ENCODE assay signal across 1 cellular context in the genomic region with DNA sequence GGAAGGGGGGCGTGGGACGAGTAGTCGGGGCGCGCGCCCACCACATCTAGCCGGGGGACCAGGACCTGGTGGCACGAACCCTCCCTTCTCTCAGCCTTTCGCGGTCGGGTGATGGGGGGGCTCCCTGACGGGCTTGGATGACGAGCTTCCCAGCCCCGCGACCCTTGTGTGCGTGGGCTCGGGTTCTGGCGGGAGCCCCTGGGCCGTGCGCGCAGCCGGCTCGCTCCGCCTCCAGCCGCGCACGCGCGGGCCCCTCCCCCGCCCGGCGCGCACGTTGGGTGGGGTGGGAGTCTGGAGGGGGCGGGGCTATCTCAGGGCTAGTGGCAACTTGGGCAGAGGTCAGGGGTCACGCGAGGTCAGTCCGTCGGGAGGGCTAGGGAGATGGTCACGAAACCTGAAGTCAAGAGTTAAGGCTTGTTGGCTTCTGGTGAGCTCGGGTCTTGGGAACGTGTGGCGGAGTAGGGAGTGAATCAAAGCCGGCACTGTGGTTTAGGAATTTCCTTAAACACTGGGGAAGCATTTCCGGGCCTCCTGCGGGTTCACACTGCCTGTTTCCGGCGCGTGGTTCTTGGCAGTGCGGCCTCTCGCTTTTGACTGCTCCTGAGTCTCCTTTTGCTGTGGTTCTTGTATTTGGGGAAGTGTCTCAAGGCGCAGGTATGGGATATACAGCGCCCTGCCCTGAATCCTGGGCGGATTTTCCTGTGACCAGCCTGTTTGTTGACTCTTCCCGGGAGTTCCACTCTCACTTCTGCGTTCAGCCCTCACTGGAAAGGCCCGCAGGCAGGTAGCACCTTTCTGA.
TF ChIP-seq lines count a peak whose summit lies in the region.

TSS of gene SRCAP (plus strand) at position 356 of the 799 bp plus-strand sequence. CDS start 1,654 bp downstream, outside the sequence.

TF ChIP-seq in HepG2, 621 proteins besides CTCF, POLR2A, EP300 and RAD21 (continued from another document and continues in another):
- TF ChIP-seq, protein P1, sequence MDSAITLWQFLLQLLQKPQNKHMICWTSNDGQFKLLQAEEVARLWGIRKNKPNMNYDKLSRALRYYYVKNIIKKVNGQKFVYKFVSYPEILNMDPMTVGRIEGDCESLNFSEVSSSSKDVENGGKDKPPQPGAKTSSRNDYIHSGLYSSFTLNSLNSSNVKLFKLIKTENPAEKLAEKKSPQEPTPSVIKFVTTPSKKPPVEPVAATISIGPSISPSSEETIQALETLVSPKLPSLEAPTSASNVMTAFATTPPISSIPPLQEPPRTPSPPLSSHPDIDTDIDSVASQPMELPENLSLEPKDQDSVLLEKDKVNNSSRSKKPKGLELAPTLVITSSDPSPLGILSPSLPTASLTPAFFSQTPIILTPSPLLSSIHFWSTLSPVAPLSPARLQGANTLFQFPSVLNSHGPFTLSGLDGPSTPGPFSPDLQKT (CRISPR knock-in tag; IDR thresholded peaks at IDR 0.05; ENCODE audit: borderline replicate concordance): no peak
- TF ChIP-seq HIC2 (CRISPR knock-in tag; IDR thresholded peaks at IDR 0.05; ENCODE audit: low read depth) (no peak), ZNF850 (CRISPR knock-in tag; conservative IDR thresholded peaks at IDR 0.05) (no peak), ZNF773 (CRISPR knock-in tag; IDR thresholded peaks at IDR 0.05; ENCODE audit: borderline replicate concordance) (0 out of 2 replicates have a peak, but pooled peaks have one; percentile 44), TERF1 (CRISPR knock-in tag; IDR thresholded peaks at IDR 0.05) (no peak), PHF21A (CRISPR knock-in tag; IDR thresholded peaks at IDR 0.05) (peak; percentile 72), ZNF496 (CRISPR knock-in tag; IDR thresholded peaks at IDR 0.05; ENCODE audit: insufficient replicate concordance) (no peak), NKX3-1 (CRISPR knock-in tag; IDR thresholded peaks at IDR 0.05) (no peak; the same call in 1 of the 2 replicates), DR1 (CRISPR knock-in tag; IDR thresholded peaks at IDR 0.05) (no peak), ZBTB38 (CRISPR knock-in tag; IDR thresholded peaks at IDR 0.05) (no peak; the same call in 1 of the 2 replicates), SOX13 (IDR thresholded peaks at IDR 0.05) (no peak), SOX13 (CRISPR knock-in tag; conservative IDR thresholded peaks at IDR 0.05 in 1 of 2, IDR thresholded peaks at IDR 0.05 in 1 of 2) (no peak), ZNF432 (CRISPR knock-in tag; IDR thresholded peaks at IDR 0.05; ENCODE audit: borderline replicate concordance) (no peak), ZUFSP (CRISPR knock-in tag; IDR thresholded peaks at IDR 0.05; ENCODE audit: borderline replicate concordance) (no peak), ZSCAN25 (CRISPR knock-in tag; IDR thresholded peaks at IDR 0.05) (no peak), ZNF550 (CRISPR knock-in tag; IDR thresholded peaks at IDR 0.05; ENCODE audit: borderline replicate concordance) (no peak; the same call in 1 of the 2 replicates), ZNF841 (CRISPR knock-in tag; IDR thresholded peaks at IDR 0.05; ENCODE audit: borderline replicate concordance) (no peak), TEAD2 (CRISPR knock-in tag; IDR thresholded peaks at IDR 0.05) (no peak), ZIK1 (CRISPR knock-in tag; IDR thresholded peaks at IDR 0.05; ENCODE audit: borderline replicate concordance, low read depth) (no peak), ZFX (CRISPR knock-in tag; IDR thresholded peaks at IDR 0.05; ENCODE audit: low read depth) (peak; percentile 22; the same call in 1 of the 2 replicates), ZNF740 (CRISPR knock-in tag; IDR thresholded peaks at IDR 0.05) (no peak; the same call in 1 of the 2 replicates), FOSL1 (CRISPR knock-in tag; IDR thresholded peaks at IDR 0.05; ENCODE audit: borderline replicate concordance) (no peak), ZBTB44 (CRISPR knock-in tag; IDR thresholded peaks at IDR 0.05) (no peak), SMC3 (IDR thresholded peaks at IDR 0.05; ENCODE audit: low read length) (no peak), ZNF333 (CRISPR knock-in tag; IDR thresholded peaks at IDR 0.05; ENCODE audit: borderline replicate concordance) (peak; percentile 24; the same call in 1 of the 2 replicates), ARNTL (CRISPR knock-in tag; IDR thresholded peaks at IDR 0.05) (peak; percentile 56; the same call in 1 of the 2 replicates)
- TF ChIP-seq, protein P2, sequence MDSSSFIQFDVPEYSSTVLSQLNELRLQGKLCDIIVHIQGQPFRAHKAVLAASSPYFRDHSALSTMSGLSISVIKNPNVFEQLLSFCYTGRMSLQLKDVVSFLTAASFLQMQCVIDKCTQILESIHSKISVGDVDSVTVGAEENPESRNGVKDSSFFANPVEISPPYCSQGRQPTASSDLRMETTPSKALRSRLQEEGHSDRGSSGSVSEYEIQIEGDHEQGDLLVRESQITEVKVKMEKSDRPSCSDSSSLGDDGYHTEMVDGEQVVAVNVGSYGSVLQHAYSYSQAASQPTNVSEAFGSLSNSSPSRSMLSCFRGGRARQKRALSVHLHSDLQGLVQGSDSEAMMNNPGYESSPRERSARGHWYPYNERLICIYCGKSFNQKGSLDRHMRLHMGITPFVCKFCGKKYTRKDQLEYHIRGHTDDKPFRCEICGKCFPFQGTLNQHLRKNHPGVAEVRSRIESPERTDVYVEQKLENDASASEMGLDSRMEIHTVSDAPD (CRISPR knock-in tag; IDR thresholded peaks at IDR 0.05): peak; percentile 7; the same call in 1 of the 2 replicates
- TF ChIP-seq, protein P3, sequence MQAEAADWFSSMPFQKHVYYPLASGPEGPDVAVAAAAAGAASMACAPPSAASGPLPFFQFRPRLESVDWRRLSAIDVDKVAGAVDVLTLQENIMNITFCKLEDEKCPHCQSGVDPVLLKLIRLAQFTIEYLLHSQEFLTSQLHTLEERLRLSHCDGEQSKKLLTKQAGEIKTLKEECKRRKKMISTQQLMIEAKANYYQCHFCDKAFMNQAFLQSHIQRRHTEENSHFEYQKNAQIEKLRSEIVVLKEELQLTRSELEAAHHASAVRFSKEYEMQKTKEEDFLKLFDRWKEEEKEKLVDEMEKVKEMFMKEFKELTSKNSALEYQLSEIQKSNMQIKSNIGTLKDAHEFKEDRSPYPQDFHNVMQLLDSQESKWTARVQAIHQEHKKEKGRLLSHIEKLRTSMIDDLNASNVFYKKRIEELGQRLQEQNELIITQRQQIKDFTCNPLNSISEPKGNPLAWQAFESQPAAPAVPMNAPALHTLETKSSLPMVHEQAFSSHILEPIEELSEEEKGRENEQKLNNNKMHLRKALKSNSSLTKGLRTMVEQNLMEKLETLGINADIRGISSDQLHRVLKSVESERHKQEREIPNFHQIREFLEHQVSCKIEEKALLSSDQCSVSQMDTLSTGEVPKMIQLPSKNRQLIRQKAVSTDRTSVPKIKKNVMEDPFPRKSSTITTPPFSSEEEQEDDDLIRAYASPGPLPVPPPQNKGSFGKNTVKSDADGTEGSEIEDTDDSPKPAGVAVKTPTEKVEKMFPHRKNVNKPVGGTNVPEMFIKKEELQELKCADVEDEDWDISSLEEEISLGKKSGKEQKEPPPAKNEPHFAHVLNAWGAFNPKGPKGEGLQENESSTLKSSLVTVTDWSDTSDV (CRISPR knock-in tag; IDR thresholded peaks at IDR 0.05): peak; percentile 96; the same call in 1 of the 2 replicates
- TF ChIP-seq, protein P4, sequence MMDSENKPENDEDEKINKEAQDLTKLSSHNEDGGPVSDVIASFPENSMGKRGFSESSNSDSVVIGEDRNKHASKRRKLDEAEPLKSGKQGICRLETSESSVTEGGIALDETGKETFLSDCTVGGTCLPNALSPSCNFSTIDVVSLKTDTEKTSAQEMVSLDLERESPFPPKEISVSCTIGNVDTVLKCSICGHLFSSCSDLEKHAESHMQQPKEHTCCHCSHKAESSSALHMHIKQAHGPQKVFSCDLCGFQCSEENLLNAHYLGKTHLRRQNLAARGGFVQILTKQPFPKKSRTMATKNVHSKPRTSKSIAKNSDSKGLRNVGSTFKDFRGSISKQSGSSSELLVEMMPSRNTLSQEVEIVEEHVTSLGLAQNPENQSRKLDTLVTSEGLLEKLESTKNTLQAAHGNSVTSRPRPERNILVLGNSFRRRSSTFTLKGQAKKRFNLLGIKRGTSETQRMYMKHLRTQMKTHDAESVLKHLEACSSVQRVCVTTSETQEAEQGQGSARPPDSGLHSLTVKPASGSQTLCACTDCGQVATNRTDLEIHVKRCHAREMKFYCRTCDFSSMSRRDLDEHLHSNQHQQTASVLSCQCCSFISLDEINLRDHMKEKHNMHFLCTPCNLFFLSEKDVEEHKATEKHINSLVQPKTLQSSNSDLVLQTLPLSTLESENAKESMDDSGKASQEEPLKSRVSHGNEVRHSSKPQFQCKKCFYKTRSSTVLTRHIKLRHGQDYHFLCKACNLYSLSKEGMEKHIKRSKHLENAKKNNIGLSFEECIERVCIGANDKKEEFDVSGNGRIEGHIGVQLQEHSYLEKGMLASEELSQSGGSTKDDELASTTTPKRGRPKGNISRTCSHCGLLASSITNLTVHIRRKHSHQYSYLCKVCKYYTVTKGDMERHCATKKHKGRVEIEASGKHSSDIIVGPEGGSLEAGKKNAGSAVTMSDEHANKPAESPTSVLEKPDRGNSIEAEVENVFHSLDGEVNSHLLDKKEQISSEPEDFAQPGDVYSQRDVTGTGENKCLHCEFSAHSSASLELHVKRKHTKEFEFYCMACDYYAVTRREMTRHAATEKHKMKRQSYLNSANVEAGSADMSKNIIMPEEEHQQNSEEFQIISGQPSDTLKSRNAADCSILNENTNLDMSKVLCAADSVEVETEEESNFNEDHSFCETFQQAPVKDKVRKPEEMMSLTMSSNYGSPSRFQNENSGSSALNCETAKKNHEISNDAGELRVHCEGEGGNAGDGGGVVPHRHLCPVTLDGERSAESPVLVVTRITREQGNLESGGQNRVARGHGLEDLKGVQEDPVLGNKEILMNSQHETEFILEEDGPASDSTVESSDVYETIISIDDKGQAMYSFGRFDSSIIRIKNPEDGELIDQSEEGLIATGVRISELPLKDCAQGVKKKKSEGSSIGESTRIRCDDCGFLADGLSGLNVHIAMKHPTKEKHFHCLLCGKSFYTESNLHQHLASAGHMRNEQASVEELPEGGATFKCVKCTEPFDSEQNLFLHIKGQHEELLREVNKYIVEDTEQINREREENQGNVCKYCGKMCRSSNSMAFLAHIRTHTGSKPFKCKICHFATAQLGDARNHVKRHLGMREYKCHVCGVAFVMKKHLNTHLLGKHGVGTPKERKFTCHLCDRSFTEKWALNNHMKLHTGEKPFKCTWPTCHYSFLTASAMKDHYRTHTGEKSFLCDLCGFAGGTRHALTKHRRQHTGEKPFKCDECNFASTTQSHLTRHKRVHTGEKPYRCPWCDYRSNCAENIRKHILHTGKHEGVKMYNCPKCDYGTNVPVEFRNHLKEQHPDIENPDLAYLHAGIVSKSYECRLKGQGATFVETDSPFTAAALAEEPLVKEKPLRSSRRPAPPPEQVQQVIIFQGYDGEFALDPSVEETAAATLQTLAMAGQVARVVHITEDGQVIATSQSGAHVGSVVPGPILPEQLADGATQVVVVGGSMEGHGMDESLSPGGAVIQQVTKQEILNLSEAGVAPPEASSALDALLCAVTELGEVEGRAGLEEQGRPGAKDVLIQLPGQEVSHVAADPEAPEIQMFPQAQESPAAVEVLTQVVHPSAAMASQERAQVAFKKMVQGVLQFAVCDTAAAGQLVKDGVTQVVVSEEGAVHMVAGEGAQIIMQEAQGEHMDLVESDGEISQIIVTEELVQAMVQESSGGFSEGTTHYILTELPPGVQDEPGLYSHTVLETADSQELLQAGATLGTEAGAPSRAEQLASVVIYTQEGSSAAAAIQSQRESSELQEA (CRISPR knock-in tag; IDR thresholded peaks at IDR 0.05; ENCODE audit: not compliant biosample characterization): no peak
